7 cellular contexts compared by ENCODE assay signal in genomic region chr7:146214842-146215241, GRCh38.
"Had no signal": no experiment of that assay in that cellular context is flagged by ENCODE, and none has a peak within 500 bp of the region (broad histone marks: within the 10 kb centered on the region; RNA-seq: fewer than 3 reads in every experiment).

No MANE protein-coding gene starts in this region.

- ATAC-seq: GM23338, HCT116 had no signal

- DNase-seq: H7, HFFc6, KG1 had no signal

- H3K4me2 ChIP-seq: GM23338 had no signal

- H3K9me3 ChIP-seq: HAP-1 had no signal

- H3K4me3 ChIP-seq: GM23338, HAP-1 had no signal

- H3K27ac ChIP-seq: HL-60 had no signal

- H3K36me3 ChIP-seq: HAP-1 had no signal

- H3K4me1 ChIP-seq: HAP-1 had no signal

- H2AFZ ChIP-seq: GM23338 had no signal
